8 cellular contexts compared by ENCODE assay signal in genomic region chr10:50624866-50625491, GRCh38. TPM values are rescaled to one million over a fixed set of nuclear protein-coding genes. Genes with fewer than 3 reads are reported as not detected.
DNase-seq lines count a peak whose midpoint lies in the region; ATAC-seq and TF ChIP-seq lines count a peak whose summit lies in the region.

No MANE protein-coding gene starts in this region.

- H3K4me3 ChIP-seq in NT2/D1 (ENCODE audit: insufficient read length, low read depth): peak overlapping the region; percentile 79
- peak overlapping the region; percentile 87 for H3K4me3 ChIP-seq in epithelial cell of proximal tubule (ENCODE audit: low read depth, low read length)

- ATAC-seq in GM19372 (IDR thresholded peaks at IDR 0.05; ENCODE audit: low read depth, unreplicated experiment) (peak; percentile 44), HG03460 (IDR thresholded peaks at IDR 0.05; ENCODE audit: unreplicated experiment) (peak; percentile 39)

- peaks cover 7% of the 10 kb centered on the region for H3K27me3 ChIP-seq in NT2/D1 (ENCODE audit: insufficient read depth, insufficient read length)

- DNase-seq in Caki2 (ENCODE audit: low read depth): peak; percentile 93
- DNase-seq in NT2/D1 (ENCODE audit: low read depth, low spot score): peak; percentile 35
- DNase-seq in activated T-cell treated with anti-CD3 and anti-CD28 coated beads for 48 hours (ENCODE audit: low read depth): peak; percentile 50
- DNase-seq in epithelial cell of proximal tubule (ENCODE audit: low read depth): no peak
- DNase-seq in mucosa of gallbladder (ENCODE audit: low spot score): peak; percentile 78
- DNase-seq in stimulated activated naive CD4-positive, alpha-beta T cell (lab: John Stamatoyannopoulos, UW): peak; percentile 49 to 74 (median 60)

- no peaks in the 10 kb centered on the region for H3K9me3 ChIP-seq in NT2/D1 (ENCODE audit: insufficient read depth, low read length)

- H3K36me3 ChIP-seq in NT2/D1 (ENCODE audit: insufficient read depth, insufficient read length, low read length): no peaks in the 10 kb centered on the region

- in situ Hi-C loops in Caki2 (cut with HindIII; ENCODE audit: low pct_unique_long_range_greater_than_20kb, low sequenced_read_pairs): no loop called here

- peak; percentile 61 for TF ChIP-seq CTCF in epithelial cell of proximal tubule (conservative IDR thresholded peaks at IDR 0.05; ENCODE audit: low read depth, low read length)

- peak overlapping the region; percentile 94 for H3K9ac ChIP-seq in NT2/D1 (ENCODE audit: insufficient read length, low read depth)

- H3K4me1 ChIP-seq in NT2/D1 (ENCODE audit: insufficient read depth, insufficient read length): no peaks in the 10 kb centered on the region

RNA-seq across cellular contexts. Expression of gene SGMS1, which starts 1.2 kb away (rescaled TPM):
- 52.0 and 54.6 TPM in 2 replicates for total RNA-seq in Caki2 (2014; rRNA removed; shearing (Covaris generic); ENCODE audit: low replicate concordance)
- total RNA-seq in epithelial cell of proximal tubule (25.2 and 40.2 TPM in 2 replicates), mucosa of gallbladder (36.9 TPM)
